Comparison of ENCODE assay signal across 17 cellular contexts in the genomic region with DNA sequence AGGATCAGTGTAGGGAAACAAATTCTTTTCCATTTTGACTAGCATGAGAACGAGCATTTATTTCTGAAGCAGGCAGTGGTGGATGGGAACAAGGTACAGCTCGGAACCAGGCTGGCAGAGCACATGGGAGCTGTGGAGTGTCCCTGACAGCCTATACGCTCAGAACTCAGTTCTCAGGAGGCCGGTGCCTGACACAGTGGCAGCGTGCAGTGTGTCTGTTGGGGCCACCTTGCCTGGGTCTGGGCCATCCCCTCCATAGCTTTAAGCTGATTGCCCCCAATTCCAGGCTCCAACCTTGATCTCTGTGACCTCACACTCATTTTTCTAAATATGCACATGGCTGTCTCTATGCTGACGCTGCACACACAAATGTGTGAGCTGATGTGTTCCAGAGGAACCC.
"Had no signal": no experiment of that assay in that cellular context is flagged by ENCODE, and none has a peak within 500 bp of the region (broad histone marks: within the 10 kb centered on the region; RNA-seq: fewer than 3 reads in every experiment).

No MANE protein-coding gene starts in this region.

- H3K4me1 ChIP-seq: adrenal gland, colonic mucosa, esophagus squamous epithelium, right atrium auricular region, thyroid gland had no signal

- DNase-seq: activated CD4-positive, alpha-beta T cell treated with anti-CD3 and anti-CD28 coated beads, Interleukin-2, amount 50 U/mL, for 1 hour; activated CD4-positive, CD25-positive, alpha-beta regulatory T cell; activated effector memory CD4-positive, alpha-beta T cell treated with Interleukin-2 at 50 U/mL for 16 hours; activated T-cell treated with anti-CD3 and anti-CD28 coated beads, Interleukin-2, amount 50 U/mL, for 1 hour; adrenal gland; colonic mucosa; esophagus squamous epithelium; left lung; mammary epithelial cell; naive thymus-derived CD8-positive, alpha-beta T cell; occipital lobe; small intestine; SW 1271; thyroid gland had no signal

- H3K36me3 ChIP-seq: colonic mucosa, right atrium auricular region, thyroid gland had no signal

- H3K4me3 ChIP-seq: adrenal gland, colonic mucosa, esophagus squamous epithelium, hepatocyte, left lung, right atrium auricular region, thyroid gland had no signal

- H3K9me3 ChIP-seq: adrenal gland, colonic mucosa, esophagus squamous epithelium, left lung, right atrium auricular region, thyroid gland had no signal

- H3K27me3 Mint-ChIP-seq: naive thymus-derived CD8-positive, alpha-beta T cell; progenitor cell of endocrine pancreas had no signal

- H3K27me3 ChIP-seq: adrenal gland, colonic mucosa, esophagus squamous epithelium, hepatocyte, left lung, right atrium auricular region, thyroid gland had no signal

- H3K4me3 Mint-ChIP-seq: naive thymus-derived CD8-positive, alpha-beta T cell had no signal

- H3K27ac Mint-ChIP-seq: progenitor cell of endocrine pancreas had no signal

- ATAC-seq: left lung; naive thymus-derived CD8-positive, alpha-beta T cell had no signal

- H3K27ac ChIP-seq: adrenal gland, colonic mucosa, esophagus squamous epithelium, hepatocyte, left lung, right atrium auricular region, thyroid gland had no signal
